ENCODE assay signal across 8 cellular contexts in genomic region chr18:74951165-74951760, GRCh38.
DNase-seq lines count a peak whose midpoint lies in the region; ATAC-seq and TF ChIP-seq lines count a peak whose summit lies in the region.

No MANE protein-coding gene starts in this region.

- no peak for TF ChIP-seq RAD21 in SK-N-SH (IDR thresholded peaks at IDR 0.05; ENCODE audit: low read length)

- 85% methylated on average over 4 of the region's 4 CpGs for WGBS in SK-N-SH (ENCODE audit: low lambda C conversion rate)

- no peak for ATAC-seq in SK-N-SH treated with all-trans-retinoic acid at 6 μM for 48 hours
- ATAC-seq in HG03108 (IDR thresholded peaks at IDR 0.05; ENCODE audit: unreplicated experiment): peak; percentile 69

- no peaks in the 10 kb centered on the region for H3K36me3 ChIP-seq in SK-N-SH (replicated peaks in 1 of 2; ENCODE audit: control insufficient read depth in 1 of 2, insufficient read depth in 2 of 2, low read length in 1 of 2)

- TF ChIP-seq CTCF in SK-N-SH (IDR thresholded peaks at IDR 0.05) (no peak), astrocyte of the spinal cord (IDR thresholded peaks at IDR 0.05; ENCODE audit: low read depth, low read length) (no peak)

- no peaks in the 10 kb centered on the region for H3K9me3 ChIP-seq in SK-N-SH

- CTCF ChIA-PET in SK-N-SH (lab: Yijun Ruan, JAX): interaction anchor here (1.3 kb wide), 1 partner anchor 12 kb away, joined by 4 read pairs; no protein-coding TSS in a partner anchor

- H3K9me2 ChIP-seq in SK-N-SH: no peaks in the 10 kb centered on the region

- H3K4me2 ChIP-seq in SK-N-SH: peak overlapping the region; percentile 30; the same call in 1 of the 2 replicates

- no peak for TF ChIP-seq EP300 in SK-N-SH (IDR thresholded peaks at IDR 0.05; ENCODE audit: borderline replicate concordance in 1 of 2, low read depth in 1 of 2, low read length in 1 of 2)

- in situ Hi-C loops in astrocyte of the spinal cord (cut with HindIII; ENCODE audit: low sequenced_read_pairs): no loop called here

- POLR2A ChIA-PET in SK-N-SH (lab: Yijun Ruan, JAX): no interaction called here

- H3K27ac ChIP-seq in SK-N-SH (ENCODE audit: low read depth in 2 of 2, low read length in 1 of 2): no peak overlapping the region

- H3F3A ChIP-seq in SK-N-SH (replicated peaks; ENCODE audit: insufficient read depth): peaks cover 7% of the 10 kb centered on the region

- H3K4me1 ChIP-seq in SK-N-SH (ENCODE audit: control insufficient read depth in 1 of 2, insufficient read depth in 2 of 2, low read depth in 1 of 2, low read length in 1 of 2): peaks cover 3 to 12% of the 10 kb centered on the region in 2 experiments; a peak in 3 of 4 replicates

- H3K27me3 ChIP-seq in SK-N-SH (ENCODE audit: insufficient read depth): no peaks in the 10 kb centered on the region

- no peak overlapping the region for H3K9ac ChIP-seq in SK-N-SH

- no peaks in the 10 kb centered on the region for H4K20me1 ChIP-seq in SK-N-SH (ENCODE audit: insufficient read depth)

- no peak for DNase-seq in SK-N-SH
- peak; percentile 98 for DNase-seq in astrocyte of the spinal cord (ENCODE audit: low read depth, low spot score)
- peak; percentile 45 for DNase-seq in medulla oblongata (ENCODE audit: extremely low spot score)
- DNase-seq in stimulated activated naive CD4-positive, alpha-beta T cell treated with Interleukin-2 at 50 U/mL for 16 hours (lab: John Stamatoyannopoulos, UW): no peak
- DNase-seq in HK-2 (ENCODE audit: unreplicated experiment): no peak
- no peak for DNase-seq in activated CD8-positive, alpha-beta memory T cell treated with anti-CD3 and anti-CD28 coated beads, Interleukin-2, amount 50 U/mL, for 48 hours

- no peak overlapping the region for H3K4me3 ChIP-seq in SK-N-SH (ENCODE audit: low read depth in 2 of 2, low read length in 1 of 2)
- H3K4me3 ChIP-seq in astrocyte of the spinal cord (ENCODE audit: low read depth, low read length): no peak overlapping the region

- no peaks in the 10 kb centered on the region for H3K79me2 ChIP-seq in SK-N-SH (ENCODE audit: insufficient read depth)

- H2AFZ ChIP-seq in SK-N-SH (ENCODE audit: low read depth): no peak overlapping the region

TF ChIP-seq in SK-N-SH, 30 proteins besides CTCF, POLR2A, EP300 and RAD21:
- TF ChIP-seq FOXM1 (IDR thresholded peaks at IDR 0.05; ENCODE audit: low read depth) (no peak), MEF2A (IDR thresholded peaks at IDR 0.05; ENCODE audit: borderline replicate concordance, low read depth) (no peak), USF2 (IDR thresholded peaks at IDR 0.05; ENCODE audit: borderline replicate concordance, low read depth, low read length) (no peak), SIN3A (IDR thresholded peaks at IDR 0.05; ENCODE audit: borderline replicate concordance, low read depth, low read length) (no peak), ELF1 (IDR thresholded peaks at IDR 0.05) (no peak), MXI1 (IDR thresholded peaks at IDR 0.05; ENCODE audit: low read depth, low read length) (no peak), ZBTB33 (IDR thresholded peaks at IDR 0.05; ENCODE audit: borderline replicate concordance, low read depth) (no peak), TEAD4 (IDR thresholded peaks at IDR 0.05; ENCODE audit: borderline replicate concordance, insufficient read depth) (no peak), GABPA (IDR thresholded peaks at IDR 0.05; ENCODE audit: low read depth) (no peak), USF1 (IDR thresholded peaks at IDR 0.05; ENCODE audit: borderline replicate concordance, low read depth) (no peak), FOXJ3 (CRISPR knock-in tag; IDR thresholded peaks at IDR 0.05) (no peak), CHD2 (IDR thresholded peaks at IDR 0.05; ENCODE audit: low read length, partially characterized antibody) (no peak)

TF ChIP-seq in SK-N-SH treated with all-trans-retinoic acid at 6 μM for 48 hours, 23 proteins besides CTCF, POLR2A, EP300 and RAD21 (continues in another document):
- TF ChIP-seq OSR1 (CRISPR knock-in tag; IDR thresholded peaks at IDR 0.05) (no peak), PPARA (CRISPR knock-in tag; IDR thresholded peaks at IDR 0.05; ENCODE audit: borderline replicate concordance) (no peak), ZNF8 (CRISPR knock-in tag; IDR thresholded peaks at IDR 0.05) (no peak), TSHZ2 (CRISPR knock-in tag; IDR thresholded peaks at IDR 0.05) (no peak), ZFP3 (CRISPR knock-in tag; IDR thresholded peaks at IDR 0.05) (no peak), CREB5 (CRISPR knock-in tag; IDR thresholded peaks at IDR 0.05; ENCODE audit: low read depth) (no peak), ZFP30 (CRISPR knock-in tag; IDR thresholded peaks at IDR 0.05) (no peak), TOX (CRISPR knock-in tag; IDR thresholded peaks at IDR 0.05; ENCODE audit: borderline replicate concordance) (no peak), PATZ1 (CRISPR knock-in tag; IDR thresholded peaks at IDR 0.05; ENCODE audit: borderline replicate concordance) (no peak), CSRNP3 (CRISPR knock-in tag; IDR thresholded peaks at IDR 0.05) (no peak), ESRRG (CRISPR knock-in tag; IDR thresholded peaks at IDR 0.05) (no peak), GLIS3 (CRISPR knock-in tag; IDR thresholded peaks at IDR 0.05) (no peak), ZNF70 (CRISPR knock-in tag; IDR thresholded peaks at IDR 0.05) (no peak), ZC3H10 (CRISPR knock-in tag; IDR thresholded peaks at IDR 0.05) (no peak), CSDC2 (CRISPR knock-in tag; IDR thresholded peaks at IDR 0.05) (no peak)

Comparison
In these comparisons a context has a peak if more than half of its experiments do, and no peak if none do; other contexts are left out.
1. DNase-seq: peak in astrocyte of the spinal cord (single experiment) and medulla oblongata (single experiment); none in SK-N-SH (single experiment), stimulated activated naive CD4-positive, alpha-beta T cell treated with Interleukin-2 at 50 U/mL for 16 hours (single experiment), HK-2 (single experiment) and activated CD8-positive, alpha-beta memory T cell treated with anti-CD3 and anti-CD28 coated beads, Interleukin-2, amount 50 U/mL, for 48 hours (single experiment).